ENCODE assay signal across 22 cellular contexts in genomic region chr1:38814984-38815464, GRCh38.
"Had no signal": no experiment of that assay in that cellular context is flagged by ENCODE, and none has a peak within 500 bp of the region (broad histone marks: within the 10 kb centered on the region; RNA-seq: fewer than 3 reads in every experiment).

No MANE protein-coding gene starts in this region.

- DNase-seq: dermis blood vessel endothelial cell; effector memory CD4-positive, alpha-beta T cell; foreskin keratinocyte; heart left ventricle; kidney; natural killer cell; pancreas; right lobe of liver; small intestine; stimulated activated CD4-positive, alpha-beta T cell treated with anti-CD3 and anti-CD28 coated beads, Interleukin-2, amount 100 ng/mL, for 48 hours; stimulated activated naive B cell treated with anti-CD40 and anti-IgM and Interleukin-4, amounts not matched to agents 10 μg/mL and 1 μg/mL and 100 μg/mL, for 72 hours; upper lobe of right lung; uterus had no signal

- H3K36me3 Mint-ChIP-seq: memory B cell; natural killer cell; stimulated activated naive B cell treated with anti-CD40 and anti-IgM and Interleukin-4, amounts not matched to agents 10 μg/mL and 1 μg/mL and 100 μg/mL, for 72 hours had no signal

- H3K27ac Mint-ChIP-seq: memory B cell; natural killer cell; stimulated activated naive B cell treated with anti-CD40 and anti-IgM and Interleukin-4, amounts not matched to agents 10 μg/mL and 1 μg/mL and 100 μg/mL, for 72 hours had no signal

- H3K9me3 Mint-ChIP-seq: memory B cell; natural killer cell; stimulated activated naive CD8-positive, alpha-beta T cell treated with anti-CD3 and anti-CD28 coated beads, Interleukin-15, Interleukin-2, amounts not matched to agents 100 ng/mL and 50 ng/mL, for 24 hours had no signal

- ATAC-seq: foreskin keratinocyte, gastroesophageal sphincter, heart left ventricle, left lobe of liver, natural killer cell, pancreas, upper lobe of right lung had no signal

- H3K4me3 ChIP-seq: esophagus muscularis mucosa, gastroesophageal sphincter, heart left ventricle, hepatocyte, lung, pancreas, right lobe of liver, thoracic aorta, tibial nerve, upper lobe of right lung, uterus had no signal

- H3K4me1 Mint-ChIP-seq: natural killer cell had no signal

- H3K4me3 Mint-ChIP-seq: natural killer cell; stimulated activated naive CD8-positive, alpha-beta T cell treated with anti-CD3 and anti-CD28 coated beads, Interleukin-15, Interleukin-2, amounts not matched to agents 100 ng/mL and 50 ng/mL, for 24 hours had no signal
